Comparison of ENCODE assay signal across 8 cellular contexts in the genomic region with DNA sequence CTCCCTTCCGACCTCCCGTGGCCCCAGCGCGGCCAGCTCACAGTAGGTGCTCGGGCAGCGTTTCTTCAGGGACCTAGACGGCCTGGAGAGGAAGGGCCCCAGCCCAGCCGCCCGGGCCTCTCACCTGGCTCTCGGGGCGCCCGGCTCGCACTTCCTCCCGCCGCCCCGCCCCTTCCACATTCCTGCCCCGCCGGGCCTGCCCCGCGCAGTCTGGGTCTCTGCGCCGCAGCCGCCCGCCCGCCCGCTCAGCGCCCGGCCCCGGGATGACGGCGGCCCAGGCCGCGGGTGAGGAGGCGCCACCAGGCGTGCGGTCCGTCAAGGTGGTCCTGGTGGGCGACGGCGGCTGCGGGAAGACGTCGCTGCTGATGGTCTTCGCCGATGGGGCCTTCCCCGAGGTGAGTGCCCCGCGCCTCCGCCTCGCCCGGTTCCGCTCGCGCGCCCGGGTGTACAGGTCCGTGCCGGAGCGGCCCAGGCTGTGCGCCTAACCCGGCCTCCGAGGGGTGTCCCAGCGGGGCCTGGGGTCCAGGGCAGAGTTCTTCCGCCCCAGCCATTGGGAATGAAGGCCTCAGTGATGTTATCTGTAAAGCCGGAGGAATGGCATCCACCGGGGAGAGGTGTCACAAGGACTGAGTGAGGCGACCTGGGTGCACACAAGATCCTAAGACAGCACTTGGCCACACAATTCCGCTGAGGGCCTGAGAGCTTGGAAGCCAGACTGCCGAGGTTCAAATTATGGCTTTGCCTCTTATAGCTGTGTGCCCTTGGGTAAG. TPM values are rescaled to one million over a fixed set of nuclear protein-coding genes. Genes with fewer than 3 reads are reported as not detected.
A peak's percentile ranks its signal among the peaks of the same experiment; 100 is the strongest.
DNase-seq lines count a peak whose midpoint lies in the region; TF ChIP-seq lines count a peak whose summit lies in the region.

A gene with protein sequence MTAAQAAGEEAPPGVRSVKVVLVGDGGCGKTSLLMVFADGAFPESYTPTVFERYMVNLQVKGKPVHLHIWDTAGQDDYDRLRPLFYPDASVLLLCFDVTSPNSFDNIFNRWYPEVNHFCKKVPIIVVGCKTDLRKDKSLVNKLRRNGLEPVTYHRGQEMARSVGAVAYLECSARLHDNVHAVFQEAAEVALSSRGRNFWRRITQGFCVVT (plus strand): TSS at position 208 of the 770 bp plus-strand sequence. CDS start 56 bp downstream, at position 264.

- no peaks in the 10 kb centered on the region for H3K36me3 ChIP-seq in osteoblast (ENCODE audit: insufficient read depth, low read length)

- TF ChIP-seq CTCF in HFFc6 (IDR thresholded peaks at IDR 0.05) (no peak), fibroblast of villous mesenchyme (IDR thresholded peaks at IDR 0.05; ENCODE audit: insufficient read depth, low read depth, low read length) (no peak), osteoblast (IDR thresholded peaks at IDR 0.05; ENCODE audit: extremely low read depth, low read depth, low read length) (no peak)

- peaks cover 32% of the 10 kb centered on the region for H3K4me1 ChIP-seq in osteoblast (ENCODE audit: insufficient read depth, low read length)

- peak within 1 kb of the TSS; percentile 64 for H3K4me3 ChIP-seq in fibroblast of villous mesenchyme (ENCODE audit: low read depth, low read length)
- peak within 1 kb of the TSS; percentile 74 for H3K4me3 ChIP-seq in osteoblast (ENCODE audit: insufficient read depth, low read length)

- no peaks in the 10 kb centered on the region for H3K27me3 ChIP-seq in osteoblast (ENCODE audit: insufficient read depth, low read length)

- peak within 1 kb of the TSS; percentile 81 for H3K4me3 Mint-ChIP-seq in HFFc6

- no peak for DNase-seq in HFFc6
- DNase-seq in activated T-cell treated with anti-CD3 and anti-CD28 coated beads, Interleukin-2, amount 50 U/mL, for 48 hours, result peak; percentile 47 to 60
- no peak for DNase-seq in fibroblast of villous mesenchyme (ENCODE audit: low read depth)
- peak; percentile 95 for DNase-seq in osteoblast (ENCODE audit: insufficient read length, low spot score, missing footprints)
- DNase-seq in cerebellum (ENCODE audit: low spot score), result no peak
- no peak for DNase-seq in DMS79 (lab: John Stamatoyannopoulos, UW)
- DNase-seq in SHP77 treated with DMSO at 0.1 percent for 48 hours (lab: John Stamatoyannopoulos, UW), result no peak
- no peak for DNase-seq in NCI-H774 (lab: John Stamatoyannopoulos, UW)

- peak within 1 kb of the TSS; percentile 70 for H3K27ac ChIP-seq in osteoblast (ENCODE audit: low read depth, low read length)

- peaks cover 27% of the 10 kb centered on the region for H3K4me1 Mint-ChIP-seq in HFFc6 (ENCODE audit: low read depth)

- no peaks in the 10 kb centered on the region; the same call in 1 of the 2 replicates for H3K36me3 Mint-ChIP-seq in HFFc6 (ENCODE audit: low read depth)

- peaks cover 9% of the 10 kb centered on the region for H3K79me2 ChIP-seq in osteoblast (ENCODE audit: insufficient read depth, low read length)

- peaks cover 13% of the 10 kb centered on the region for H3K27me3 Mint-ChIP-seq in HFFc6 (ENCODE audit: insufficient read depth)

- H3K4me2 ChIP-seq in osteoblast (ENCODE audit: insufficient read depth, low read length), result peak within 1 kb of the TSS; percentile 88

- H3K9me3 Mint-ChIP-seq in HFFc6, result no peaks in the 10 kb centered on the region

- peaks cover 11% of the 10 kb centered on the region for H4K20me1 ChIP-seq in osteoblast (ENCODE audit: insufficient read depth, low read length)

- H2AFZ ChIP-seq in osteoblast (ENCODE audit: low read length), result peak within 1 kb of the TSS; percentile 70

- no peaks in the 10 kb centered on the region for H3K9me3 ChIP-seq in osteoblast (ENCODE audit: low read depth, low read length)

- peak within 1 kb of the TSS; percentile 74 for H3K27ac Mint-ChIP-seq in HFFc6

RNA-seq across cellular contexts. Expression of the gene that starts here (rescaled TPM):
- 10 to 100 TPM in 2 of 6 experiments, 1 to 10 TPM in 4; 5.2 to 17.8 (median 6.1) TPM for total RNA-seq in HFFc6 (2021; fragmentation: NEBNext Ultra II Directional; extraction: Animal tissue kit (Norgen Biotek cat#: 25700))
- total RNA-seq in fibroblast of villous mesenchyme (12.5 and 13.9 TPM in 2 replicates), osteoblast (26.8 and 27.5 TPM in 2 replicates), cerebellum (0.64 TPM)

Comparison
In these comparisons a context has a peak if more than half of its experiments do, and no peak if none do; other contexts are left out.
1. DNase-seq: peak in activated T-cell treated with anti-CD3 and anti-CD28 coated beads, Interleukin-2, amount 50 U/mL, for 48 hours (2 of 2) and osteoblast (single experiment); none in HFFc6 (single experiment), fibroblast of villous mesenchyme (single experiment), cerebellum (single experiment), DMS79 (single experiment), SHP77 treated with DMSO at 0.1 percent for 48 hours (single experiment) and NCI-H774 (single experiment).